2 cellular contexts compared by ENCODE assay signal in genomic region chr20:54170963-54171362, GRCh38.
TF ChIP-seq lines count a peak whose summit lies in the region.

No MANE protein-coding gene starts in this region.

TF ChIP-seq in HEK293, 187 proteins besides CTCF, POLR2A, EP300 and RAD21:
- no peak for TF ChIP-seq ZNF362 (tag by site-specific recombination; IDR thresholded peaks at IDR 0.05)
- no peak for TF ChIP-seq ZNF10 (tag by site-specific recombination; IDR thresholded peaks at IDR 0.05)
- TF ChIP-seq ZBTB48 (tag by site-specific recombination; IDR thresholded peaks at IDR 0.05) = no peak
- TF ChIP-seq KLF16 (tag by site-specific recombination; IDR thresholded peaks at IDR 0.05) = no peak
- TF ChIP-seq KLF9 (tag by site-specific recombination; IDR thresholded peaks at IDR 0.05; ENCODE audit: low read depth) = no peak
- TF ChIP-seq ZNF580 (tag by site-specific recombination; IDR thresholded peaks at IDR 0.05) = peak; percentile 45; the same call in 1 of the 2 replicates
- peak; percentile 67 for TF ChIP-seq ZNF664 (tag by site-specific recombination; IDR thresholded peaks at IDR 0.05)
- TF ChIP-seq ZNF292 (tag by site-specific recombination; IDR thresholded peaks at IDR 0.05; ENCODE audit: borderline replicate concordance, low read depth) = no peak
- no peak for TF ChIP-seq REPIN1 (tag by site-specific recombination; IDR thresholded peaks at IDR 0.05; ENCODE audit: low read depth)
- TF ChIP-seq ZNF843 (tag by site-specific recombination; IDR thresholded peaks at IDR 0.05) = no peak

TF ChIP-seq in K562, 482 proteins besides CTCF, POLR2A, EP300 and RAD21 (continued from another document):
- TF ChIP-seq ZBTB11 (CRISPR knock-in tag; IDR thresholded peaks at IDR 0.05) = peak in 1 of 3 experiments; percentile 54; a peak in 1 of 6 replicates
- no peak for TF ChIP-seq MCM7 (IDR thresholded peaks at IDR 0.05)
- TF ChIP-seq RBM25 (IDR thresholded peaks at IDR 0.05; ENCODE audit: low read depth, low read length, severe bottlenecking) = peak; percentile 25
